Comparison of ENCODE assay signal across 8 cellular contexts in the genomic region with DNA sequence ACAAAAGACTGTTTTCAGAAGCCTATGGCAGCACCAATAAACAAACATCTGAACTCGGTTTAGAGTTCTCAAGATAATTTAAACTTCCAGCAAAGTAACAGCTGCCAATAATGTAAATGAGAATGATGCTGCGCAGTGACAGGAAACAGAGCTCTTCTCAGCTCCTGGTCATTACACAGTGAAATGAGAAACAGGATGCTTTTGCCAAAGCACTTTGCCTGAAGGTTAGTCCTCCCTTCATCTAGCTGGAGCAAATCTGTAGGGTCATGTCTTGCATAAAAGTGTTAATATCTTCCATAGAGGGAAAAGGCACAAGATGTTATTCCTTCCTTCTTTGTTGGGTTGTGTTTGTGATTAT.
DNase-seq lines count a peak whose midpoint lies in the region; ATAC-seq and TF ChIP-seq lines count a peak whose summit lies in the region.

No MANE protein-coding gene starts in this region.

- peaks cover 16% of the 10 kb centered on the region for H3K4me1 ChIP-seq in fibroblast of lung (ENCODE audit: control insufficient read depth, extremely low read depth, insufficient read depth, low read length)
- H3K4me1 ChIP-seq in upper lobe of left lung: peaks cover 5 to 12% (median 12%) of the 10 kb centered on the region in 4 donors

- POLR2A ChIA-PET in activated naive CD8-positive, alpha-beta T cell treated with anti-CD3 and anti-CD28 coated beads, Interleukin-2, amount 10 ng/mL, durations not matched to agents 7 days and 5 days (lab: Charles Lee): interaction anchor here (1.0 kb wide), 1 partner anchor 140 kb away, joined by 3 read pairs; no protein-coding TSS in a partner anchor

- H3K9me3 ChIP-seq in fibroblast of lung (ENCODE audit: control insufficient read depth, insufficient read depth, low read depth, low read length) (no peaks in the 10 kb centered on the region), upper lobe of left lung (no peaks in the 10 kb centered on the region)

- H3K27ac ChIP-seq in fibroblast of lung (ENCODE audit: insufficient read depth, low read length) (peak overlapping the region; percentile 89), upper lobe of left lung (peak overlapping the region in 3 of 4 donors; percentile 10 to 54 (median 27))

- no peak overlapping the region for H3K9ac ChIP-seq in fibroblast of lung (ENCODE audit: insufficient read depth, low read length)

- TF ChIP-seq CTCF in fibroblast of lung (conservative IDR thresholded peaks at IDR 0.05 in 1 of 2, IDR thresholded peaks at IDR 0.05 in 1 of 2; ENCODE audit: low read depth in 1 of 2, low read length in 2 of 2) (no peak), upper lobe of left lung (IDR thresholded peaks at IDR 0.05) (no peak)

- no peaks in the 10 kb centered on the region for H3K36me3 Mint-ChIP-seq in activated naive CD8-positive, alpha-beta T cell treated with anti-CD3 and anti-CD28 coated beads, Interleukin-2, amount 10 ng/mL, durations not matched to agents 7 days and 5 days
- no peaks in the 10 kb centered on the region for H3K36me3 Mint-ChIP-seq in activated naive CD8-positive, alpha-beta T cell treated with anti-CD3 and anti-CD28 coated beads for 36 hours

- no peaks in the 10 kb centered on the region for H3K9me3 Mint-ChIP-seq in activated naive CD8-positive, alpha-beta T cell treated with anti-CD3 and anti-CD28 coated beads, Interleukin-2, amount 10 ng/mL, durations not matched to agents 7 days and 5 days
- H3K9me3 Mint-ChIP-seq in activated naive CD8-positive, alpha-beta T cell treated with anti-CD3 and anti-CD28 coated beads for 36 hours: no peaks in the 10 kb centered on the region

- no peak overlapping the region for H3K27ac Mint-ChIP-seq in activated naive CD8-positive, alpha-beta T cell treated with anti-CD3 and anti-CD28 coated beads, Interleukin-2, amount 10 ng/mL, durations not matched to agents 7 days and 5 days
- no peak overlapping the region for H3K27ac Mint-ChIP-seq in activated naive CD8-positive, alpha-beta T cell treated with anti-CD3 and anti-CD28 coated beads for 36 hours

- peak overlapping the region; percentile 79 for H3K4me2 ChIP-seq in fibroblast of lung (ENCODE audit: extremely low read depth, insufficient read depth, low read length)

- no peaks in the 10 kb centered on the region for H3K27me3 ChIP-seq in fibroblast of lung (ENCODE audit: control insufficient read depth, insufficient read depth, low read length)
- no peaks in the 10 kb centered on the region for H3K27me3 ChIP-seq in upper lobe of left lung

- ATAC-seq in activated naive CD8-positive, alpha-beta T cell treated with anti-CD3 and anti-CD28 coated beads, Interleukin-2, amount 10 ng/mL, durations not matched to agents 7 days and 5 days (ENCODE audit: low read depth): peak; percentile 34
- peak; percentile 4 for ATAC-seq in HG03439 (IDR thresholded peaks at IDR 0.05; ENCODE audit: unreplicated experiment)
- ATAC-seq in upper lobe of left lung (ENCODE audit: low FRiP score in 2 of 2): no peak

- peaks cover 48% of the 10 kb centered on the region for H3K79me2 ChIP-seq in fibroblast of lung (ENCODE audit: control insufficient read depth, insufficient read depth, low read length)

- peaks cover 45% of the 10 kb centered on the region for H3K27me3 Mint-ChIP-seq in activated naive CD8-positive, alpha-beta T cell treated with anti-CD3 and anti-CD28 coated beads, Interleukin-2, amount 10 ng/mL, durations not matched to agents 7 days and 5 days
- peaks cover 56% of the 10 kb centered on the region for H3K27me3 Mint-ChIP-seq in activated naive CD8-positive, alpha-beta T cell treated with anti-CD3 and anti-CD28 coated beads for 36 hours

- 27 to 36% methylated on average over 2 of the region's 2 CpGs for WGBS in upper lobe of left lung, 2 donors

- no peak for TF ChIP-seq EP300 in upper lobe of left lung (IDR thresholded peaks at IDR 0.05)

- H3K4me3 ChIP-seq in fibroblast of lung (replicated peaks in 1 of 4; ENCODE audit: control extremely low read depth in 1 of 4, insufficient read depth in 1 of 4, low read depth in 3 of 4, low read length in 4 of 4): peak overlapping the region in 3 of 4 experiments; percentile 76 to 87 (median 76)
- peak overlapping the region in 2 of 4 donors; percentile 40 to 53 for H3K4me3 ChIP-seq in upper lobe of left lung

- H3K4me1 Mint-ChIP-seq in activated naive CD8-positive, alpha-beta T cell treated with anti-CD3 and anti-CD28 coated beads, Interleukin-2, amount 10 ng/mL, durations not matched to agents 7 days and 5 days: peaks cover 19% of the 10 kb centered on the region
- peaks cover 15% of the 10 kb centered on the region for H3K4me1 Mint-ChIP-seq in activated naive CD8-positive, alpha-beta T cell treated with anti-CD3 and anti-CD28 coated beads for 36 hours

- DNase-seq in activated naive CD8-positive, alpha-beta T cell treated with anti-CD3 and anti-CD28 coated beads, Interleukin-2, amount 10 ng/mL, durations not matched to agents 7 days and 5 days: no peak
- no peak for DNase-seq in activated naive CD8-positive, alpha-beta T cell treated with anti-CD3 and anti-CD28 coated beads for 36 hours
- DNase-seq in fibroblast of lung (ENCODE audit: low read depth in 2 of 2) (no peak), upper lobe of left lung (no peak), NCI-H748 treated with DMSO at 0.1 percent for 48 hours (lab: John Stamatoyannopoulos, UW) (no peak), iPS-NIHi11 (ENCODE audit: low spot score) (no peak), NCI-H510A (lab: John Stamatoyannopoulos, UW) (no peak)

- no peak overlapping the region for H2AFZ ChIP-seq in fibroblast of lung (ENCODE audit: low read length)

- no peak for TF ChIP-seq POLR2A in upper lobe of left lung (IDR thresholded peaks at IDR 0.05)

- H4K20me1 ChIP-seq in fibroblast of lung (ENCODE audit: control insufficient read depth, extremely low read depth, insufficient read depth, low read length): no peaks in the 10 kb centered on the region

- H3K36me3 ChIP-seq in fibroblast of lung (ENCODE audit: control insufficient read depth, insufficient read depth, low read length) (no peaks in the 10 kb centered on the region), upper lobe of left lung (no peaks in the 10 kb centered on the region)

- peak overlapping the region; percentile 70 for H3K4me3 Mint-ChIP-seq in activated naive CD8-positive, alpha-beta T cell treated with anti-CD3 and anti-CD28 coated beads, Interleukin-2, amount 10 ng/mL, durations not matched to agents 7 days and 5 days
- H3K4me3 Mint-ChIP-seq in activated naive CD8-positive, alpha-beta T cell treated with anti-CD3 and anti-CD28 coated beads for 36 hours: no peak overlapping the region

Comparison
In these comparisons a context has a peak if more than half of its experiments do, and no peak if none do; other contexts are left out.
1. ATAC-seq: peak in activated naive CD8-positive, alpha-beta T cell treated with anti-CD3 and anti-CD28 coated beads, Interleukin-2, amount 10 ng/mL, durations not matched to agents 7 days and 5 days (single experiment) and HG03439 (single experiment); none in upper lobe of left lung (0 of 2).